In genomic region chr5:109688647-109688998, GRCh38 we compare ENCODE assay signal across 8 cellular contexts. TPM values are rescaled to one million over a fixed set of nuclear protein-coding genes. Genes with fewer than 3 reads are reported as not detected.
A peak's percentile ranks its signal among the peaks of the same experiment; 100 is the strongest.
DNase-seq lines count a peak whose midpoint lies in the region; ATAC-seq and TF ChIP-seq lines count a peak whose summit lies in the region.

No MANE protein-coding gene starts in this region.

- TF ChIP-seq CTCF in heart left ventricle (IDR thresholded peaks at IDR 0.05) (peak in 8 of 12 donors; percentile 9 to 32 (median 26)), LNCAP (IDR thresholded peaks at IDR 0.05) (peak; percentile 64; the same call in 1 of the 2 replicates), esophagus muscularis mucosa (IDR thresholded peaks at IDR 0.05) (peak; percentile 6 to 32 (median 17)), neutrophil (IDR thresholded peaks at IDR 0.05) (peak; percentile 54)

- H3K9me3 ChIP-seq in heart left ventricle (peaks cover 0 to 14% (median 0%) of the 10 kb centered on the region in 12 donors), esophagus muscularis mucosa (peaks cover 0 to 8% (median 2%) of the 10 kb centered on the region in 4 donors), neutrophil (no peaks in the 10 kb centered on the region)

- DNase-seq in heart left ventricle = no peak
- DNase-seq in left ventricle myocardium superior = no peak
- DNase-seq in T1000 (lab: John Stamatoyannopoulos, UW) = peak; percentile 34
- DNase-seq in esophagus muscularis mucosa (ENCODE audit: extremely low spot score) = no peak
- no peak for DNase-seq in GF-D8 (lab: John Stamatoyannopoulos, UW)

- no peak for TF ChIP-seq POLR2A in heart left ventricle (IDR thresholded peaks at IDR 0.05)
- no peak for TF ChIP-seq POLR2A in esophagus muscularis mucosa (IDR thresholded peaks at IDR 0.05; ENCODE audit: low read depth)

- H3K4me3 ChIP-seq in heart left ventricle (peak overlapping the region in 11 of 12 donors; percentile 62 to 98 (median 88)), esophagus muscularis mucosa (peak overlapping the region; percentile 85 to 95 (median 90)), neutrophil (ENCODE audit: low read depth in 1 of 2, low read length in 1 of 2) (peak overlapping the region; percentile 94 to 97)

- intact Hi-C loops in heart left ventricle (cut with DNase I) = loop anchor here in 1 of 10 donors (10.0 kb wide), 2 partner anchors 204 to 944 kb away; partner anchors contain the start of gene FER
- intact Hi-C loops in left ventricle myocardium superior (cut with micrococcal nuclease) = no loop called here
- intact Hi-C loops in esophagus muscularis mucosa (cut with DNase I) = no loop called here

- H3K27ac ChIP-seq in heart left ventricle (peak overlapping the region; percentile 86 to 99 (median 95)), esophagus muscularis mucosa (replicated peaks in 1 of 4) (peak overlapping the region; percentile 94 to 98 (median 97)), neutrophil (peak overlapping the region; percentile 96)

- H3K4me1 ChIP-seq in heart left ventricle = peaks cover 0 to 30% (median 9%) of the 10 kb centered on the region in 12 donors
- peaks cover 19 to 26% (median 24%) of the 10 kb centered on the region in 4 donors for H3K4me1 ChIP-seq in esophagus muscularis mucosa
- H3K4me1 ChIP-seq in neutrophil (ENCODE audit: control insufficient read depth in 1 of 2, insufficient read depth in 1 of 2, low read depth in 1 of 2, low read length in 1 of 2) = peaks cover 32 to 33% of the 10 kb centered on the region in 2 experiments

- WGBS in heart left ventricle, 4 donors = 36 to 45% (median 38%) methylated on average over 6 of the region's 6 CpGs
- WGBS in esophagus muscularis mucosa = 26% methylated on average over 6 of the region's 6 CpGs

- no peak for TF ChIP-seq EP300 in esophagus muscularis mucosa (IDR thresholded peaks at IDR 0.05)

- no peaks in the 10 kb centered on the region for H3K36me3 ChIP-seq in heart left ventricle
- H3K36me3 ChIP-seq in esophagus muscularis mucosa = no peaks in the 10 kb centered on the region
- no peaks in the 10 kb centered on the region for H3K36me3 ChIP-seq in neutrophil

- H3K27me3 ChIP-seq in heart left ventricle (no peaks in the 10 kb centered on the region), esophagus muscularis mucosa (no peaks in the 10 kb centered on the region), neutrophil (no peaks in the 10 kb centered on the region)

- no peak for ATAC-seq in heart left ventricle
- ATAC-seq in left ventricle myocardium superior = no peak
- ATAC-seq in GM19467 (IDR thresholded peaks at IDR 0.05; ENCODE audit: unreplicated experiment) = no peak

RNA-seq across cellular contexts. Expression of gene MAN2A1, which starts 1.1 kb away (rescaled TPM):
- 10 to 100 TPM in 2 of 9 donors, 1 to 10 TPM in 7; 5.9 to 22.9 (median 8.5) TPM for total RNA-seq in heart left ventricle
- 1 to 10 TPM; 2.0 to 5.1 TPM for polyA plus RNA-seq in heart left ventricle
- total RNA-seq in left ventricle myocardium superior = 8.1 TPM
- total RNA-seq in esophagus muscularis mucosa = 10 to 100 TPM; 22.3 to 29.5 (median 27.4) TPM
